ENCODE assay signal across 8 cellular contexts in the genomic region with DNA sequence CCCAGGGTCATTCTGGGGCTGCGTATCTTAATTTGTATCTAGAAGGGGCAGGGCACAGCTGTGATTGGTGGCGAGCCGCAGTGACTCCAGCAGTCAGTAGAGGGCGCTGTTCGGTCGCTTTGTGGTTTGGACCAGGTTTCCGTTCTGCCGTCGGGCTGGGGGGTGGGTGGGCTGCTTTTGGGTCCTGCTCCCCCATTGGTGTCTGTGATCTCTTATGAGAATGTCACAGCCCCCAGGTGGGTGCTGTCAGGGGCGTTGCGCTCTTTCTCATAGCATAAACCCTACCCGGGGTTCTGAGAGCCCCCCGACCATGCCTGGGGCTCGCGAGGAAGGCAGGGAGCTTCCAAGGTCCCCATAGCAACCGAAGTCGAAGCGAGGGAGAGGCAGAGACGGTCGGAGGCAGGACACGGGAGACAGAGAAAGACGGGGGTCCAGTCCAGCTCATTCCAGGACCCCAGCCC. TPM values are rescaled to one million over a fixed set of nuclear protein-coding genes. Genes with fewer than 3 reads are reported as not detected.
DNase-seq lines count a peak whose midpoint lies in the region; ATAC-seq and TF ChIP-seq lines count a peak whose summit lies in the region.

No MANE protein-coding gene starts in this region.

- no peak overlapping the region for H3K27ac Mint-ChIP-seq in activated T-cell treated with anti-CD3 and anti-CD28 coated beads, Interleukin-2, amount 50 U/mL, for 72 hours

- TF ChIP-seq CTCF in BJ (IDR thresholded peaks at IDR 0.05; ENCODE audit: insufficient read depth, low read depth, low read length), result peak; percentile 69
- peak; percentile 70 for TF ChIP-seq CTCF in OCI-LY3 (IDR thresholded peaks at IDR 0.05; ENCODE audit: low read depth, low read length)
- TF ChIP-seq CTCF in foreskin keratinocyte (conservative IDR thresholded peaks at IDR 0.05), result peak; percentile 73
- TF ChIP-seq CTCF in tibial artery (IDR thresholded peaks at IDR 0.05), result peak; percentile 34 to 52

- H2AFZ ChIP-seq in OCI-LY3 (ENCODE audit: low read depth, low read length) (peak overlapping the region; percentile 60; the same call in 1 of the 2 replicates), neuronal stem cell (ENCODE audit: low read length) (peak overlapping the region; percentile 41)

- no peaks in the 10 kb centered on the region for H3K9me3 Mint-ChIP-seq in activated T-cell treated with anti-CD3 and anti-CD28 coated beads, Interleukin-2, amount 50 U/mL, for 72 hours

- H3K23ac ChIP-seq in neuronal stem cell (ENCODE audit: low read depth, low read length, poor library complexity), result no peak overlapping the region

- H3K9me3 ChIP-seq in OCI-LY3 (ENCODE audit: insufficient read depth, low read length), result no peaks in the 10 kb centered on the region
- no peaks in the 10 kb centered on the region for H3K9me3 ChIP-seq in neuronal stem cell (replicated peaks in 1 of 2; ENCODE audit: control insufficient read depth in 2 of 2, insufficient read depth in 1 of 2, low read depth in 1 of 2, low read length in 2 of 2)
- no peaks in the 10 kb centered on the region for H3K9me3 ChIP-seq in tibial artery

- H3K14ac ChIP-seq in neuronal stem cell (ENCODE audit: low read length), result no peak overlapping the region

- no peaks in the 10 kb centered on the region for H3K79me1 ChIP-seq in neuronal stem cell (ENCODE audit: low read depth, low read length)

- CTCF ChIA-PET in BJ (lab: Yijun Ruan, JAX), result interaction anchor here (0.8 to 3.4 kb wide), 10 partner anchors 8 to 164 kb away, joined by 3 to 19 read pairs (median 8); no protein-coding TSS in a partner anchor

- peak overlapping the region; percentile 20 for H3K18ac ChIP-seq in neuronal stem cell (ENCODE audit: low read length)

- no peak overlapping the region for H2BK15ac ChIP-seq in neuronal stem cell (ENCODE audit: low read length)

- H3K27me3 ChIP-seq in BJ (ENCODE audit: control insufficient read depth, insufficient read depth, low read length) (peaks cover 5% of the 10 kb centered on the region; the same call in 1 of the 2 replicates), OCI-LY3 (ENCODE audit: low read depth, low read length) (peaks cover 19% of the 10 kb centered on the region; the same call in 1 of the 2 replicates), foreskin keratinocyte (peaks cover 19% of the 10 kb centered on the region), neuronal stem cell (ENCODE audit: control insufficient read depth in 3 of 3, insufficient read depth in 3 of 3, low read depth in 1 of 3, low read length in 3 of 3) (peaks cover 0 to 42% (median 2%) of the 10 kb centered on the region in 3 experiments), tibial artery (peaks cover 0 to 82% of the 10 kb centered on the region in 2 donors)

- no CpG with 5 or more reads among the region's 22 CpGs for WGBS in neuronal stem cell (ENCODE audit: extremely low coverage in 2 of 2, insufficient read length in 2 of 2, insufficient replicate concordance in 1 of 2), 2 donors

- intact Hi-C loops in tibial artery (cut with DNase I; ENCODE audit: low total_unique reads), result no loop called here

- no peak overlapping the region for H3K27ac ChIP-seq in OCI-LY3 (ENCODE audit: low read length)
- H3K27ac ChIP-seq in foreskin keratinocyte, result no peak overlapping the region
- no peak overlapping the region for H3K27ac ChIP-seq in neuronal stem cell (replicated peaks; ENCODE audit: low read length)
- H3K27ac ChIP-seq in tibial artery, result no peak overlapping the region

- no peaks in the 10 kb centered on the region for H4K20me1 ChIP-seq in OCI-LY3 (ENCODE audit: insufficient read depth, low read length)

- no peak overlapping the region for H4K8ac ChIP-seq in neuronal stem cell (ENCODE audit: low read depth, low read length)

- no peaks in the 10 kb centered on the region for H3K36me3 Mint-ChIP-seq in activated T-cell treated with anti-CD3 and anti-CD28 coated beads, Interleukin-2, amount 50 U/mL, for 72 hours (ENCODE audit: insufficient read depth in 2 of 2)

- no peaks in the 10 kb centered on the region for H3K79me2 ChIP-seq in OCI-LY3 (ENCODE audit: low read length)

- H3K4me2 ChIP-seq in OCI-LY3 (ENCODE audit: low read length) (peak overlapping the region; percentile 91), neuronal stem cell (ENCODE audit: insufficient read depth, low read length, poor library complexity, severe bottlenecking) (peak overlapping the region; percentile 80)

- H2BK5ac ChIP-seq in neuronal stem cell (ENCODE audit: low read length), result no peak overlapping the region

- H3K4me1 ChIP-seq in OCI-LY3 (ENCODE audit: low read length) (peaks cover 5% of the 10 kb centered on the region), foreskin keratinocyte (no peaks in the 10 kb centered on the region), neuronal stem cell (ENCODE audit: control insufficient read depth in 2 of 2, insufficient read depth in 1 of 2, low read depth in 1 of 2, low read length in 2 of 2) (peaks cover 0 to 6% of the 10 kb centered on the region in 2 donors), tibial artery (peaks cover 0 to 5% (median 0%) of the 10 kb centered on the region in 4 donors)

- peaks cover 15% of the 10 kb centered on the region for H3K4me1 Mint-ChIP-seq in activated T-cell treated with anti-CD3 and anti-CD28 coated beads, Interleukin-2, amount 50 U/mL, for 72 hours (ENCODE audit: low read depth)

- H3K9ac ChIP-seq in OCI-LY3 (ENCODE audit: low read length) (peak overlapping the region; percentile 19; the same call in 1 of the 2 replicates), neuronal stem cell (ENCODE audit: low read depth, low read length, poor library complexity) (no peak overlapping the region)

- DNase-seq in BJ (ENCODE audit: low read depth) (no peak), HK-2 (ENCODE audit: unreplicated experiment) (peak; percentile 36), foreskin keratinocyte (no peak), neuronal stem cell (ENCODE audit: low spot score) (peak; percentile 80), tibial artery (no peak)
- DNase-seq in activated T-cell treated with anti-CD3 and anti-CD28 coated beads, Interleukin-2, amount 50 U/mL, for 72 hours, result peak; percentile 76 to 80

- ATAC-seq in activated T-cell treated with anti-CD3 and anti-CD28 coated beads, Interleukin-2, amount 50 U/mL, for 72 hours (replicated peaks in 1 of 2), result peak; percentile 69 to 71
- ATAC-seq in foreskin keratinocyte (peak; percentile 42), HG03342 (IDR thresholded peaks at IDR 0.05; ENCODE audit: unreplicated experiment) (no peak)

- H3K36me3 ChIP-seq in BJ (ENCODE audit: control insufficient read depth, insufficient read depth, low read length), result no peaks in the 10 kb centered on the region
- H3K36me3 ChIP-seq in OCI-LY3 (replicated peaks; ENCODE audit: low read depth, low read length), result no peaks in the 10 kb centered on the region
- no peaks in the 10 kb centered on the region for H3K36me3 ChIP-seq in neuronal stem cell (replicated peaks in 1 of 2; ENCODE audit: control insufficient read depth in 2 of 2, insufficient read depth in 2 of 2, low read length in 2 of 2)
- no peaks in the 10 kb centered on the region for H3K36me3 ChIP-seq in tibial artery

- no peak overlapping the region for H3K4me3 ChIP-seq in BJ (ENCODE audit: low read depth, low read length)
- peak overlapping the region; percentile 65 for H3K4me3 ChIP-seq in OCI-LY3 (ENCODE audit: low read length)
- peak overlapping the region in 1 of 2 donors; percentile 49 for H3K4me3 ChIP-seq in neuronal stem cell (ENCODE audit: low read length in 2 of 2)
- H3K4me3 ChIP-seq in tibial artery, result no peak overlapping the region

- H2BK120ac ChIP-seq in neuronal stem cell (ENCODE audit: low read depth, low read length), result no peak overlapping the region

- H2BK12ac ChIP-seq in neuronal stem cell (ENCODE audit: low read length), result no peak overlapping the region

- H3K4ac ChIP-seq in neuronal stem cell (ENCODE audit: low read length), result no peak overlapping the region

- POLR2A ChIA-PET in BJ (lab: Charles Lee), result no interaction called here

- peak overlapping the region in 1 of 2 donors; percentile 29 for H3K4me3 Mint-ChIP-seq in activated T-cell treated with anti-CD3 and anti-CD28 coated beads, Interleukin-2, amount 50 U/mL, for 72 hours

- peak overlapping the region; percentile 60 for H2AK5ac ChIP-seq in neuronal stem cell (ENCODE audit: low read depth, low read length)

- H4K91ac ChIP-seq in neuronal stem cell (ENCODE audit: low read depth, low read length, poor library complexity), result no peak overlapping the region

- H3K27me3 Mint-ChIP-seq in activated T-cell treated with anti-CD3 and anti-CD28 coated beads, Interleukin-2, amount 50 U/mL, for 72 hours (ENCODE audit: low read depth), result peaks cover 5% of the 10 kb centered on the region

RNA-seq across cellular contexts. Expression of gene TFF3, which starts 5.4 kb away (rescaled TPM):
- not detected in 2 replicates for polyA plus RNA-seq in BJ (2011; rRNA removed)
- not detected in 2 replicates for polyA minus RNA-seq in BJ (2011; rRNA and poly(A)+ RNA removed)
- not detected for total RNA-seq in activated T-cell treated with anti-CD3 and anti-CD28 coated beads, Interleukin-2, amount 50 U/mL, for 72 hours
- total RNA-seq in foreskin keratinocyte, result not detected in 2 replicates
- polyA plus RNA-seq in foreskin keratinocyte, result not detected in 2 replicates
- polyA plus RNA-seq in neuronal stem cell (2013, experiment 1 of 2), result not detected
- 0.15 TPM for polyA plus RNA-seq in neuronal stem cell (2013, experiment 2 of 2)

RNA-seq across cellular contexts. Expression of gene TFF2, which starts 41.0 kb away (rescaled TPM):
- polyA plus RNA-seq in BJ (2011; rRNA removed), result not detected in 2 replicates
- not detected in 2 replicates for polyA minus RNA-seq in BJ (2011; rRNA and poly(A)+ RNA removed)
- total RNA-seq in activated T-cell treated with anti-CD3 and anti-CD28 coated beads, Interleukin-2, amount 50 U/mL, for 72 hours, result not detected
- not detected in 2 replicates for total RNA-seq in foreskin keratinocyte
- polyA plus RNA-seq in foreskin keratinocyte, result not detected in 2 replicates
- polyA plus RNA-seq in neuronal stem cell (2013, experiment 1 of 2), result not detected
- not detected for polyA plus RNA-seq in neuronal stem cell (2013, experiment 2 of 2)

RNA-seq across cellular contexts. Expression of gene TFF1, which starts 56.6 kb away (rescaled TPM):
- polyA plus RNA-seq in BJ (2011; rRNA removed), result not detected in 2 replicates
- not detected in 2 replicates for polyA minus RNA-seq in BJ (2011; rRNA and poly(A)+ RNA removed)
- total RNA-seq in activated T-cell treated with anti-CD3 and anti-CD28 coated beads, Interleukin-2, amount 50 U/mL, for 72 hours, result 1 to 10 TPM in 1 of 2 donors, under 1 TPM in 1; 0.97 to 1.7 TPM
- total RNA-seq in foreskin keratinocyte, result not detected in 2 replicates
- not detected in 2 replicates for polyA plus RNA-seq in foreskin keratinocyte
- polyA plus RNA-seq in neuronal stem cell (2013, experiment 1 of 2), result not detected
- polyA plus RNA-seq in neuronal stem cell (2013, experiment 2 of 2), result not detected

Comparison
In these comparisons a context has a peak if more than half of its experiments do, and no peak if none do; other contexts are left out.
1. DNase-seq: peak in HK-2 (single experiment), activated T-cell treated with anti-CD3 and anti-CD28 coated beads, Interleukin-2, amount 50 U/mL, for 72 hours (2 of 2) and neuronal stem cell (single experiment); none in BJ (single experiment), foreskin keratinocyte (0 of 2) and tibial artery (0 of 2).
2. Peak in every context shown above with its lines, with median percentiles within 50 percentile points of each other: CTCF ChIP-seq.